8 cellular contexts compared by ENCODE assay signal in genomic region chr14:34496679-34497513, GRCh38. TPM values are rescaled to one million over a fixed set of nuclear protein-coding genes. Genes with fewer than 3 reads are reported as not detected.
DNase-seq lines count a peak whose midpoint lies in the region; ATAC-seq and TF ChIP-seq lines count a peak whose summit lies in the region.

No MANE protein-coding gene starts in this region.

- peak overlapping the region; percentile 62 for H3K27ac ChIP-seq in HCT116 (ENCODE audit: low read depth, low read length)
- peak overlapping the region; percentile 57 to 90 (median 82) for H3K27ac ChIP-seq in adrenal gland
- peak overlapping the region; percentile 18 to 83 (median 68) for H3K27ac ChIP-seq in heart right ventricle

- TSS peak; percentile 79 for BruUV-seq in HCT116 (replicated peaks; lab: Mats Ljungman, UMichigan)

- RAD21 ChIA-PET in HCT116 (lab: Charles Lee; ENCODE audit: low non-redundant PET in 1 of 2, low total read pairs in 2 of 2, uncharacterized antibody in 2 of 2, unreplicated experiment in 2 of 2), result interaction anchor here (0.6 to 2.8 kb wide), 4 partner anchors 11 to 165 kb away, joined by 3 to 21 read pairs (median 8); no protein-coding TSS in a partner anchor

- TF ChIP-seq RAD21 in HCT116 (IDR thresholded peaks at IDR 0.05; ENCODE audit: low read depth), result peak; percentile 19; the same call in 1 of the 2 replicates

- H3K27me3 Mint-ChIP-seq in activated CD4-positive, alpha-beta T cell treated with anti-CD3 and anti-CD28 coated beads, Interleukin-2, amount 10 ng/mL, durations not matched to agents 24 days and 14 days, result peaks cover 1% of the 10 kb centered on the region

- H3K36me3 ChIP-seq in HCT116 (ENCODE audit: control insufficient read depth in 1 of 2, insufficient read depth in 2 of 2, low read length in 2 of 2) (no peaks in the 10 kb centered on the region), adrenal gland (replicated peaks in 1 of 2) (no peaks in the 10 kb centered on the region), heart right ventricle (no peaks in the 10 kb centered on the region)

- no peaks in the 10 kb centered on the region for H3K79me2 ChIP-seq in HCT116 (ENCODE audit: insufficient read depth, low read length)

- peak overlapping the region; percentile 19 to 43; a peak in 3 of 4 replicates for H3K4me3 ChIP-seq in HCT116 (replicated peaks in 1 of 2; ENCODE audit: low read depth in 1 of 2, low read length in 2 of 2)
- H3K4me3 ChIP-seq in adrenal gland, result no peak overlapping the region
- H3K4me3 ChIP-seq in heart right ventricle, result peak overlapping the region in 2 of 10 donors; percentile 17 to 22

- H3K27me3 ChIP-seq in HCT116 (ENCODE audit: insufficient read depth, low read length), result no peaks in the 10 kb centered on the region
- no peaks in the 10 kb centered on the region for H3K27me3 ChIP-seq in adrenal gland
- no peaks in the 10 kb centered on the region for H3K27me3 ChIP-seq in heart right ventricle

- peak overlapping the region; percentile 86 for H2AFZ ChIP-seq in HCT116 (ENCODE audit: low read depth, low read length, poor library complexity, severe bottlenecking)

- H3K27ac Mint-ChIP-seq in activated CD4-positive, alpha-beta T cell treated with anti-CD3 and anti-CD28 coated beads, Interleukin-2, amount 10 ng/mL, durations not matched to agents 24 days and 14 days, result no peak overlapping the region

- CTCF ChIA-PET in HCT116 (lab: Charles Lee), result interaction anchor here (0.7 to 6.9 kb wide), 6 partner anchors 14 to 174 kb away, joined by 3 to 99 read pairs (median 4); no protein-coding TSS in a partner anchor

- intact Hi-C loops in HCT116 (cut with micrococcal nuclease), result loop anchor here (10.0 kb wide), 1 partner anchor 652 kb away; no protein-coding TSS in a partner anchor
- intact Hi-C loops in adrenal gland (cut with DNase I), result loop anchor here (10.0 kb wide), 1 partner anchor 132 kb away; no protein-coding TSS in a partner anchor
- intact Hi-C loops in heart right ventricle (cut with DNase I), result loop anchor here in 7 of 10 donors (2.0 to 10.0 kb wide), 4 partner anchors 132 to 166 kb away; no protein-coding TSS in a partner anchor
- intact Hi-C loops in posterior cingulate gyrus (cut with DNase I), result no loop called here
- intact Hi-C loops in activated CD4-positive, alpha-beta T cell treated with anti-CD3 and anti-CD28 coated beads, Interleukin-2, amount 10 ng/mL, durations not matched to agents 24 days and 14 days (cut with micrococcal nuclease), result no loop called here

- POLR2A ChIA-PET in HCT116 (lab: Charles Lee), result interaction anchor here (0.5 to 5.2 kb wide), 3 partner anchors 11 to 165 kb away, joined by 3 to 25 read pairs (median 9); no protein-coding TSS in a partner anchor

- H3K4me1 ChIP-seq in HCT116 (ENCODE audit: control insufficient read depth in 1 of 2, insufficient read depth in 2 of 2, low read length in 2 of 2), result peaks cover 21 to 36% of the 10 kb centered on the region in 2 experiments
- peaks cover 13 to 16% of the 10 kb centered on the region in 2 donors for H3K4me1 ChIP-seq in adrenal gland (replicated peaks in 1 of 2)
- peaks cover 0 to 17% (median 0%) of the 10 kb centered on the region in 9 donors for H3K4me1 ChIP-seq in heart right ventricle

- no peaks in the 10 kb centered on the region for H3K4me1 Mint-ChIP-seq in activated CD4-positive, alpha-beta T cell treated with anti-CD3 and anti-CD28 coated beads, Interleukin-2, amount 10 ng/mL, durations not matched to agents 24 days and 14 days

- TF ChIP-seq CTCF in HCT116 (IDR thresholded peaks at IDR 0.05 in 2 of 3, conservative IDR thresholded peaks at IDR 0.05 in 1 of 3; ENCODE audit: borderline replicate concordance in 1 of 3, insufficient read depth in 1 of 3, low read depth in 2 of 3, low read length in 2 of 3), result peak in 2 of 3 experiments; percentile 12 to 22; a peak in 2 of 6 replicates
- TF ChIP-seq CTCF in adrenal gland (IDR thresholded peaks at IDR 0.05), result no peak
- peak in 4 of 9 donors; percentile 12 to 36 (median 27) for TF ChIP-seq CTCF in heart right ventricle (IDR thresholded peaks at IDR 0.05)

- H3K4me2 ChIP-seq in HCT116 (ENCODE audit: low read length), result peak overlapping the region; percentile 76

- TF ChIP-seq POLR2A in HCT116 (IDR thresholded peaks at IDR 0.05; ENCODE audit: borderline replicate concordance, extremely low read depth, insufficient read depth, insufficient read length) (no peak), adrenal gland (IDR thresholded peaks at IDR 0.05) (peak; percentile 29 to 79)

- peak overlapping the region; percentile 54 for H3K9ac ChIP-seq in HCT116 (ENCODE audit: low read length)

- no peaks in the 10 kb centered on the region for H3K9me3 Mint-ChIP-seq in activated CD4-positive, alpha-beta T cell treated with anti-CD3 and anti-CD28 coated beads, Interleukin-2, amount 10 ng/mL, durations not matched to agents 24 days and 14 days

- H4K20me1 ChIP-seq in HCT116 (ENCODE audit: insufficient read depth), result no peaks in the 10 kb centered on the region

- H3K9me3 ChIP-seq in HCT116 (ENCODE audit: control insufficient read depth in 1 of 2, insufficient read depth in 1 of 2, low read depth in 1 of 2, low read length in 2 of 2), result no peaks in the 10 kb centered on the region
- H3K9me3 ChIP-seq in adrenal gland (replicated peaks in 1 of 3), result no peaks in the 10 kb centered on the region
- H3K9me3 ChIP-seq in heart right ventricle, result no peaks in the 10 kb centered on the region

- no peaks in the 10 kb centered on the region for H3K9me2 ChIP-seq in HCT116 (ENCODE audit: insufficient read depth)

- no peak overlapping the region for H3K4me3 Mint-ChIP-seq in activated CD4-positive, alpha-beta T cell treated with anti-CD3 and anti-CD28 coated beads, Interleukin-2, amount 10 ng/mL, durations not matched to agents 24 days and 14 days

- peak; percentile 88 for ATAC-seq in HCT116
- ATAC-seq in heart right ventricle, result peak; percentile 88 to 96 (median 92)

- peak; percentile 97 for DNase-seq in HCT116 (ENCODE audit: low read depth, low spot score)
- peak; percentile 79 to 95 (median 94) for DNase-seq in adrenal gland
- DNase-seq in heart right ventricle, result peak; percentile 69 to 82
- peak in 8 of 10 donors; percentile 23 to 91 (median 46) for DNase-seq in posterior cingulate gyrus
- no peak for DNase-seq in T-helper 2 cell
- no peak for DNase-seq in activated CD4-positive, alpha-beta T cell treated with anti-CD3 and anti-CD28 coated beads, Interleukin-2, amount 10 ng/mL, durations not matched to agents 24 days and 14 days
- no peak for DNase-seq in NCI-H187 treated with DMSO at 0.1 percent for 48 hours (lab: John Stamatoyannopoulos, UW)
- DNase-seq in activated CD4-positive, alpha-beta T cell treated with anti-CD3 and anti-CD28 coated beads for 4 hours, result no peak

- WGBS in adrenal gland, 4 donors, result 35 to 55% (median 38%) methylated on average over 14 of the region's 14 CpGs
- 45 to 61% methylated on average over 14 of the region's 14 CpGs for whole genome bisulfite sequencing in heart right ventricle, 2 donors

- no peaks in the 10 kb centered on the region for H3K36me3 Mint-ChIP-seq in activated CD4-positive, alpha-beta T cell treated with anti-CD3 and anti-CD28 coated beads, Interleukin-2, amount 10 ng/mL, durations not matched to agents 24 days and 14 days (ENCODE audit: low read depth)

TF ChIP-seq in HCT116, 20 proteins besides CTCF, POLR2A, EP300 and RAD21 (continues in another document):
- TF ChIP-seq YY1 (IDR thresholded peaks at IDR 0.05; ENCODE audit: extremely low read depth, insufficient replicate concordance, low read depth, low read length) (peak; percentile 67), SRF (IDR thresholded peaks at IDR 0.05; ENCODE audit: low read depth) (peak; percentile 77), SIN3A (IDR thresholded peaks at IDR 0.05; ENCODE audit: low read depth) (no peak), ELF1 (IDR thresholded peaks at IDR 0.05; ENCODE audit: borderline replicate concordance, low read depth) (peak; percentile 58), TCF7L2 (IDR thresholded peaks at IDR 0.05; ENCODE audit: borderline replicate concordance, extremely low read depth, insufficient read depth, insufficient read length) (peak; percentile 72), EZH2 (IDR thresholded peaks at IDR 0.05) (no peak), EGR1 (IDR thresholded peaks at IDR 0.05; ENCODE audit: low read depth) (no peak), ZFX (IDR thresholded peaks at IDR 0.05) (no peak), CEBPB (IDR thresholded peaks at IDR 0.05; ENCODE audit: low read depth) (peak; percentile 67; the same call in 1 of the 2 replicates)
- TF ChIP-seq, protein P1, sequence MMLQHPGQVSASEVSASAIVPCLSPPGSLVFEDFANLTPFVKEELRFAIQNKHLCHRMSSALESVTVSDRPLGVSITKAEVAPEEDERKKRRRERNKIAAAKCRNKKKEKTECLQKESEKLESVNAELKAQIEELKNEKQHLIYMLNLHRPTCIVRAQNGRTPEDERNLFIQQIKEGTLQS (IDR thresholded peaks at IDR 0.05), result no peak

RNA-seq across cellular contexts. Expression of gene SPTSSA, which starts 34.9 kb away (rescaled TPM):
- total RNA-seq in HCT116 (2021; ENCODE audit: unreplicated experiment), result 17.0 TPM
- 15.4 and 19.2 TPM in 2 replicates for polyA plus RNA-seq in HCT116 (2012)
- 10 to 100 TPM; 45.5 to 95.6 (median 65.8) TPM for total RNA-seq in adrenal gland
- 100 to 1,000 TPM in 1 of 3 donors, 10 to 100 TPM in 2; 39.0 to 205 (median 49.4) TPM for polyA plus RNA-seq in adrenal gland
- total RNA-seq in heart right ventricle, result 10 to 100 TPM in 9 of 10 donors, 1 to 10 TPM in 1; 9.7 to 21.3 (median 11.5) TPM
- 10 to 100 TPM; 24.4 to 30.7 TPM for polyA plus RNA-seq in heart right ventricle
- 20.3 and 21.2 TPM in 2 replicates for total RNA-seq in activated CD4-positive, alpha-beta T cell treated with anti-CD3 and anti-CD28 coated beads, Interleukin-2, amount 10 ng/mL, durations not matched to agents 24 days and 14 days

RNA-seq across cellular contexts. Expression of gene EAPP, which starts 42.6 kb away (rescaled TPM):
- total RNA-seq in HCT116 (2021; ENCODE audit: unreplicated experiment) (32.2 TPM), adrenal gland (10 to 100 TPM; 26.2 to 66.8 (median 41.0) TPM), heart right ventricle (10 to 100 TPM; 16.4 to 24.5 (median 20.1) TPM)
- polyA plus RNA-seq in HCT116 (2012), result 25.0 and 31.1 TPM in 2 replicates
- polyA plus RNA-seq in adrenal gland (10 to 100 TPM; 29.5 to 79.6 (median 29.7) TPM), heart right ventricle (10 to 100 TPM; 18.8 to 20.1 TPM)
- total RNA-seq in activated CD4-positive, alpha-beta T cell treated with anti-CD3 and anti-CD28 coated beads, Interleukin-2, amount 10 ng/mL, durations not matched to agents 24 days and 14 days, result 33.7 and 34.7 TPM in 2 replicates

Comparison
In these comparisons a context has a peak if more than half of its experiments do, and no peak if none do; other contexts are left out.
1. DNase-seq: peak in HCT116 (single experiment), adrenal gland (7 of 7), heart right ventricle (2 of 2) and posterior cingulate gyrus (8 of 10); none in T-helper 2 cell (0 of 5), activated CD4-positive, alpha-beta T cell treated with anti-CD3 and anti-CD28 coated beads, Interleukin-2, amount 10 ng/mL, durations not matched to agents 24 days and 14 days (single experiment), NCI-H187 treated with DMSO at 0.1 percent for 48 hours (single experiment) and activated CD4-positive, alpha-beta T cell treated with anti-CD3 and anti-CD28 coated beads for 4 hours (0 of 2).
2. H3K4me3 ChIP-seq: peak in HCT116 (2 of 2); none in adrenal gland (0 of 4).
3. CTCF ChIP-seq: peak in HCT116 (2 of 3); none in adrenal gland (0 of 6).
4. intact Hi-C loops: an anchor here in HCT116 (10.0 kb wide), adrenal gland (10.0 kb wide) and heart right ventricle (2.0 to 10.0 kb wide); none called in posterior cingulate gyrus and activated CD4-positive, alpha-beta T cell treated with anti-CD3 and anti-CD28 coated beads, Interleukin-2, amount 10 ng/mL, durations not matched to agents 24 days and 14 days.
5. Peak in every context shown above with its lines, with median percentiles within 50 percentile points of each other: H3K27ac ChIP-seq.